Comparison of ENCODE assay signal across 8 cellular contexts in genomic region chr22:50209893-50210292, GRCh38. TPM values are rescaled to one million over a fixed set of nuclear protein-coding genes. Genes with fewer than 3 reads are reported as not detected.
DNase-seq lines count a peak whose midpoint lies in the region; ATAC-seq and TF ChIP-seq lines count a peak whose summit lies in the region.

No MANE protein-coding gene starts in this region.

- peak; percentile 67 for ATAC-seq in esophagus mucosa
- ATAC-seq in GM19455 (IDR thresholded peaks at IDR 0.05; ENCODE audit: unreplicated experiment), result no peak

- H3K4me1 Mint-ChIP-seq in nephron progenitor cell, result peaks cover 17% of the 10 kb centered on the region

- no peak overlapping the region for H3K4me3 ChIP-seq in tibial nerve

- TF ChIP-seq EP300 in tibial nerve (IDR thresholded peaks at IDR 0.05), result no peak

- DNase-seq in SKM-1 treated with dmso at 0.1 percent for 144 hours (lab: John Stamatoyannopoulos, UW; ENCODE audit: unreplicated experiment) (peak; percentile 35), SKM-1 (lab: John Stamatoyannopoulos, UW; ENCODE audit: unreplicated experiment) (no peak), NCI-H2171 treated with DMSO at 0.1 percent for 48 hours (lab: John Stamatoyannopoulos, UW) (peak; percentile 41), nephron progenitor cell (peak; percentile 69), tibial nerve (ENCODE audit: low spot score in 2 of 2) (peak in 1 of 2 donors; percentile 66)
- peak; percentile 45 for DNase-seq in activated CD8-positive, alpha-beta memory T cell treated with anti-CD3 and anti-CD28 coated beads, Interleukin-2, amount 50 U/mL, for 1 hour (ENCODE audit: extremely low read depth)

- no peaks in the 10 kb centered on the region for H3K27me3 ChIP-seq in tibial nerve

- peaks cover 0 to 39% (median 3%) of the 10 kb centered on the region in 4 donors for H3K4me1 ChIP-seq in tibial nerve

- H3K9me3 ChIP-seq in tibial nerve, result no peaks in the 10 kb centered on the region

- 59 to 60% methylated on average over 20 of the region's 20 CpGs for WGBS in tibial nerve, 2 donors

- no peak overlapping the region for H3K4me3 Mint-ChIP-seq in nephron progenitor cell

- TF ChIP-seq CTCF in nephron progenitor cell (IDR thresholded peaks at IDR 0.05) (peak; percentile 81), tibial nerve (IDR thresholded peaks at IDR 0.05) (peak; percentile 65 to 83 (median 79))

- H3K27ac Mint-ChIP-seq in nephron progenitor cell, result peak overlapping the region; percentile 84

- H3K36me3 ChIP-seq in tibial nerve, result peaks cover 4 to 92% (median 11%) of the 10 kb centered on the region in 3 donors

- no peak overlapping the region for H3K27ac ChIP-seq in tibial nerve

- no peaks in the 10 kb centered on the region for H3K9me3 Mint-ChIP-seq in nephron progenitor cell

- TF ChIP-seq POLR2A in tibial nerve (IDR thresholded peaks at IDR 0.05), result no peak

- H3K36me3 Mint-ChIP-seq in nephron progenitor cell (ENCODE audit: low read depth), result peaks cover 53% of the 10 kb centered on the region

- no peaks in the 10 kb centered on the region for H3K27me3 Mint-ChIP-seq in nephron progenitor cell (ENCODE audit: low read depth, poor library complexity)

RNA-seq across cellular contexts. Expression of gene SELENOO, which starts 9.1 kb away (rescaled TPM):
- 13.3 TPM for total RNA-seq in esophagus mucosa
- total RNA-seq in tibial nerve, result 10 to 100 TPM; 36.1 to 66.6 (median 44.8) TPM

RNA-seq across cellular contexts. Expression of gene TRABD, which starts 24.2 kb away (rescaled TPM):
- total RNA-seq in esophagus mucosa, result 32.6 TPM
- 10 to 100 TPM; 22.4 to 71.4 (median 27.1) TPM for total RNA-seq in tibial nerve

RNA-seq across cellular contexts. Expression of gene TUBGCP6, which starts 34.9 kb away (rescaled TPM):
- total RNA-seq in esophagus mucosa, result 14.8 TPM
- total RNA-seq in tibial nerve, result 100 to 1,000 TPM in 1 of 4 donors, 10 to 100 TPM in 3; 72.2 to 127 (median 78.6) TPM

RNA-seq across cellular contexts. Expression of gene PANX2, which starts 39.4 kb away (rescaled TPM):
- total RNA-seq in esophagus mucosa (0.92 TPM), tibial nerve (under 1 TPM in 1 of 4 donors, not detected in 3; 0.30 TPM)

RNA-seq across cellular contexts. Expression of gene HDAC10, which starts 41.2 kb away (rescaled TPM):
- 17.7 TPM for total RNA-seq in esophagus mucosa
- 100 to 1,000 TPM in 1 of 4 donors, 10 to 100 TPM in 3; 41.2 to 105 (median 55.4) TPM for total RNA-seq in tibial nerve
